ENCODE assay signal across 9 cellular contexts in genomic region chr4:42302348-42302747, GRCh38.
DNase-seq lines count a peak whose midpoint lies in the region; ATAC-seq and TF ChIP-seq lines count a peak whose summit lies in the region.
"Had no signal": no experiment of that assay in that cellular context is flagged by ENCODE, and none has a peak within 500 bp of the region (broad histone marks: within the 10 kb centered on the region; RNA-seq: fewer than 3 reads in every experiment).

No MANE protein-coding gene starts in this region.

- H3K36me3 ChIP-seq in left ventricle myocardium inferior (no peaks in the 10 kb centered on the region), right atrium auricular region (no peaks in the 10 kb centered on the region)

- intact Hi-C loops in left ventricle myocardium inferior (cut with micrococcal nuclease), result no loop called here

- no peak for ATAC-seq in HG03196 (IDR thresholded peaks at IDR 0.05; ENCODE audit: unreplicated experiment)

- DNase-seq in left ventricle myocardium inferior (no peak), right atrium auricular region (ENCODE audit: low spot score) (no peak), MV-4-11 (lab: John Stamatoyannopoulos, UW) (peak; percentile 62), dermis blood vessel endothelial cell (peak; percentile 19), putamen (ENCODE audit: low spot score) (peak; percentile 34), cerebellar nuclear complex (lab: John Stamatoyannopoulos, UW) (no peak)
- no peak for DNase-seq in activated CD4-positive, CD25-positive, alpha-beta regulatory T cell treated with anti-CD3 and anti-CD28 coated beads, Interleukin-2, amount 50 U/mL, for 72 hours
- DNase-seq: activated naive CD8-positive, alpha-beta T cell treated with anti-CD3 and anti-CD28 coated beads, Interleukin-2, amount 10 ng/mL, durations not matched to agents 7 days and 5 days had no signal

- H3K4me1 ChIP-seq in left ventricle myocardium inferior (peaks cover 17% of the 10 kb centered on the region), right atrium auricular region (peaks cover 0 to 10% of the 10 kb centered on the region in 2 donors)

- H3K27ac ChIP-seq in left ventricle myocardium inferior (replicated peaks) (no peak overlapping the region), right atrium auricular region (no peak overlapping the region)

- H3K27me3 ChIP-seq in left ventricle myocardium inferior (ENCODE audit: low read depth), result no peaks in the 10 kb centered on the region
- no peaks in the 10 kb centered on the region for H3K27me3 ChIP-seq in right atrium auricular region

- no peaks in the 10 kb centered on the region for H3K9me3 ChIP-seq in left ventricle myocardium inferior (replicated peaks)
- H3K9me3 ChIP-seq in right atrium auricular region, result no peaks in the 10 kb centered on the region

- H3K4me3 ChIP-seq in left ventricle myocardium inferior (no peak overlapping the region), right atrium auricular region (no peak overlapping the region)

- TF ChIP-seq CTCF in left ventricle myocardium inferior (IDR thresholded peaks at IDR 0.05; ENCODE audit: borderline replicate concordance), result peak; percentile 45
- no peak for TF ChIP-seq CTCF in right atrium auricular region (IDR thresholded peaks at IDR 0.05)

Comparison
In these comparisons a context has a peak if more than half of its experiments do, and no peak if none do; other contexts are left out.
1. DNase-seq: peak in MV-4-11 (single experiment), dermis blood vessel endothelial cell (single experiment) and putamen (single experiment); none in left ventricle myocardium inferior (single experiment), right atrium auricular region (single experiment), activated CD4-positive, CD25-positive, alpha-beta regulatory T cell treated with anti-CD3 and anti-CD28 coated beads, Interleukin-2, amount 50 U/mL, for 72 hours (single experiment) and cerebellar nuclear complex (0 of 2).